Comparison of ENCODE assay signal across 28 cellular contexts in the genomic region with DNA sequence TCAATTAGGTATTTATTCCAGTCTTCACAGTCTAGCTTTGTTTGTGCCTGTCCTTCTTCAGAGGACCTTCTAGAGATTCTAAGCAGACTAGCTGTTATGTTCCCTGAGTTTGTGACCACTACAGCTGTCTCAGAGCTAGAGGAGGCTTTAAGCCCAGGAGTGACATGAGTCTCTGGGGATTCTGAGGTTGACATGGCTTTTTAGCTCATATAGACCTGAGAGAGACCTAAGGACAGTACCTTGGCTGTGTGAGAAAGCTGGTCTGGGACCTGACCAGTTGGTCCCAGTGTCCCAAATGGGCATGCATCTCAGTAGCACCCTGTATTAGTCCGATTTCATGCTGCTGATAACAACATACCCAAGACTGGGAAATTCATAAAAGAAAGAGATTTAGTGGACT.
"Had no signal": no experiment of that assay in that cellular context is flagged by ENCODE, and none has a peak within 500 bp of the region (broad histone marks: within the 10 kb centered on the region; RNA-seq: fewer than 3 reads in every experiment).

No MANE protein-coding gene starts in this region.

- H3K27me3 ChIP-seq: neural progenitor cell, ovary, right lobe of liver, sigmoid colon, stomach, thyroid gland, tibial nerve, upper lobe of right lung, uterus had no signal

- DNase-seq: natural killer cell; occipital lobe; ovary; posterior cingulate gyrus; psoas muscle; right cardiac atrium; right lobe of liver; sigmoid colon; small intestine; stimulated activated CD4-positive, alpha-beta T cell treated with anti-CD3 and anti-CD28 coated beads, Interleukin-15, amount 100 ng/mL, for 24 hours; stimulated activated CD4-positive, alpha-beta T cell treated with anti-CD3 and anti-CD28 coated beads, Interleukin-2, amount 100 ng/mL, for 24 hours; stimulated activated CD4-positive, alpha-beta T cell treated with anti-CD3 and anti-CD28 coated beads, Interleukin-2, amount 100 ng/mL, for 48 hours; stimulated activated CD4-positive, alpha-beta T cell treated with anti-CD3 and anti-CD28 coated beads, Interleukin-4, amount 100 ng/mL, for 24 hours; stimulated activated naive B cell treated with anti-CD40 and anti-IgM and Interleukin-4, amounts not matched to agents 10 μg/mL and 1 μg/mL and 100 μg/mL, for 72 hours; stimulated activated naive CD4-positive, alpha-beta T cell treated with Interleukin-2 at 50 U/mL for 16 hours; stomach; thyroid gland; upper lobe of right lung; uterus had no signal

- H3K4me3 ChIP-seq: neural progenitor cell, ovary, psoas muscle, right lobe of liver, sigmoid colon, stomach, thoracic aorta, thyroid gland, tibial nerve, upper lobe of right lung, uterus had no signal

- H3K36me3 Mint-ChIP-seq: natural killer cell; neural progenitor cell; stimulated activated effector memory CD8-positive, alpha-beta T cell treated with anti-CD3 and anti-CD28 coated beads, Interleukin-12 subunit alpha, Interleukin-12 subunit beta, amount 100 ng/mL, for 72 hours; type B pancreatic cell had no signal

- ATAC-seq: natural killer cell; psoas muscle; right cardiac atrium; right lobe of liver; stimulated activated effector memory CD8-positive, alpha-beta T cell treated with anti-CD3 and anti-CD28 coated beads, Interleukin-12 subunit alpha, Interleukin-12 subunit beta, amount 100 ng/mL, for 72 hours; stimulated activated naive B cell treated with anti-CD40 and anti-IgM and Interleukin-4, amounts not matched to agents 10 μg/mL and 1 μg/mL and 100 μg/mL, for 72 hours; upper lobe of right lung had no signal

- H3K27ac ChIP-seq: neural progenitor cell, ovary, parathyroid adenoma, psoas muscle, right lobe of liver, sigmoid colon, stomach, thoracic aorta, thyroid gland, tibial nerve, upper lobe of right lung, uterus had no signal

- H3K27ac Mint-ChIP-seq: natural killer cell; nephron; neural progenitor cell; progenitor cell of endocrine pancreas; stimulated activated effector memory CD8-positive, alpha-beta T cell treated with anti-CD3 and anti-CD28 coated beads, Interleukin-12 subunit alpha, Interleukin-12 subunit beta, amount 100 ng/mL, for 72 hours; stimulated activated naive B cell treated with anti-CD40 and anti-IgM and Interleukin-4, amounts not matched to agents 10 μg/mL and 1 μg/mL and 100 μg/mL, for 72 hours; stimulated activated naive CD8-positive, alpha-beta T cell treated with anti-CD3 and anti-CD28 coated beads, Interleukin-15, Interleukin-2, amounts not matched to agents 100 ng/mL and 50 ng/mL, for 24 hours; type B pancreatic cell had no signal

- H3K4me1 ChIP-seq: neural progenitor cell, parathyroid adenoma, psoas muscle, right lobe of liver, sigmoid colon, stomach, thyroid gland, tibial nerve, upper lobe of right lung, uterus had no signal

- H3K36me3 ChIP-seq: neural progenitor cell, ovary, right lobe of liver, sigmoid colon, stomach, thoracic aorta, thyroid gland, tibial nerve, upper lobe of right lung, uterus had no signal

- H3K9me3 ChIP-seq: ovary, right lobe of liver, stomach, thoracic aorta, thyroid gland, upper lobe of right lung, uterus had no signal

- H3K4me3 Mint-ChIP-seq: natural killer cell; nephron; neural progenitor cell; stimulated activated effector memory CD8-positive, alpha-beta T cell treated with anti-CD3 and anti-CD28 coated beads, Interleukin-12 subunit alpha, Interleukin-12 subunit beta, amount 100 ng/mL, for 72 hours; stimulated activated naive B cell treated with anti-CD40 and anti-IgM and Interleukin-4, amounts not matched to agents 10 μg/mL and 1 μg/mL and 100 μg/mL, for 72 hours; stimulated activated naive CD8-positive, alpha-beta T cell treated with anti-CD3 and anti-CD28 coated beads, Interleukin-15, Interleukin-2, amounts not matched to agents 100 ng/mL and 50 ng/mL, for 24 hours; type B pancreatic cell had no signal

- H3K27me3 Mint-ChIP-seq: progenitor cell of endocrine pancreas had no signal

- H3K4me1 Mint-ChIP-seq: natural killer cell; nephron; neural progenitor cell; stimulated activated effector memory CD8-positive, alpha-beta T cell treated with anti-CD3 and anti-CD28 coated beads, Interleukin-12 subunit alpha, Interleukin-12 subunit beta, amount 100 ng/mL, for 72 hours had no signal
